Comparison of ENCODE assay signal across 1 cellular context in genomic region chr12:123139926-123140674, GRCh38.
TF ChIP-seq lines count a peak whose summit lies in the region.

No MANE protein-coding gene starts in this region.

TF ChIP-seq in HepG2, 621 proteins besides CTCF, POLR2A, EP300 and RAD21 (continued from another document and continues in another):
- TF ChIP-seq FOSL2 (CRISPR knock-in tag; IDR thresholded peaks at IDR 0.05) (0 out of 2 replicates have a peak, but pooled peaks have one; percentile 8), ZBTB3 (CRISPR knock-in tag; IDR thresholded peaks at IDR 0.05; ENCODE audit: borderline replicate concordance, low read depth) (peak; percentile 21; the same call in 1 of the 2 replicates), ZMYM4 (CRISPR knock-in tag; IDR thresholded peaks at IDR 0.05) (0 out of 2 replicates have a peak, but pooled peaks have one; percentile 16), HOXA3 (CRISPR knock-in tag; IDR thresholded peaks at IDR 0.05) (0 out of 2 replicates have a peak, but pooled peaks have one; percentile 13), SYNCRIP (IDR thresholded peaks at IDR 0.05; ENCODE audit: insufficient read depth, low read depth, low read length) (no peak), RBFOX2 (IDR thresholded peaks at IDR 0.05; ENCODE audit: low read depth, low read length) (0 out of 2 replicates have a peak, but pooled peaks have one; percentile 24), TGIF2 (CRISPR knock-in tag; IDR thresholded peaks at IDR 0.05) (no peak), HNF1B (CRISPR knock-in tag; IDR thresholded peaks at IDR 0.05) (0 out of 2 replicates have a peak, but pooled peaks have one; percentile 21), NRL (CRISPR knock-in tag; IDR thresholded peaks at IDR 0.05; ENCODE audit: borderline replicate concordance) (no peak), TFAP4 (IDR thresholded peaks at IDR 0.05; ENCODE audit: borderline replicate concordance, low read depth) (peak; percentile 32; the same call in 1 of the 2 replicates), FOXO4 (CRISPR knock-in tag; conservative IDR thresholded peaks at IDR 0.05) (0 out of 2 replicates have a peak, but pooled peaks have one; percentile 57), RCOR2 (CRISPR knock-in tag; IDR thresholded peaks at IDR 0.05) (peak; percentile 11; the same call in 1 of the 2 replicates), CEBPB (IDR thresholded peaks at IDR 0.05; ENCODE audit: borderline replicate concordance, low read depth, low read length) (no peak), SP4 (CRISPR knock-in tag; IDR thresholded peaks at IDR 0.05) (peak; percentile 37; the same call in 1 of the 2 replicates), SALL1 (CRISPR knock-in tag; IDR thresholded peaks at IDR 0.05) (peak; percentile 12; the same call in 1 of the 2 replicates), NCOA2 (CRISPR knock-in tag; IDR thresholded peaks at IDR 0.05) (0 out of 2 replicates have a peak, but pooled peaks have one; percentile 2), ZFP91 (CRISPR knock-in tag; IDR thresholded peaks at IDR 0.05; ENCODE audit: borderline replicate concordance) (0 out of 2 replicates have a peak, but pooled peaks have one; percentile 7), SALL2 (CRISPR knock-in tag; IDR thresholded peaks at IDR 0.05) (peak; percentile 61; the same call in 1 of the 2 replicates), KLF9 (CRISPR knock-in tag; IDR thresholded peaks at IDR 0.05; ENCODE audit: low read depth) (0 out of 2 replicates have a peak, but pooled peaks have one; percentile 20), GMEB1 (CRISPR knock-in tag; IDR thresholded peaks at IDR 0.05; ENCODE audit: borderline replicate concordance) (peak; percentile 34; the same call in 1 of the 2 replicates), ZNF629 (CRISPR knock-in tag; conservative IDR thresholded peaks at IDR 0.05) (no peak), MXD3 (CRISPR knock-in tag; IDR thresholded peaks at IDR 0.05) (no peak), POLR2G (IDR thresholded peaks at IDR 0.05; ENCODE audit: low read depth, low read length) (peak; percentile 24; the same call in 1 of the 2 replicates), XRCC5 (optimal IDR thresholded peaks at IDR 0.05; ENCODE audit: low read length) (peak; percentile 17), HMGXB4 (CRISPR knock-in tag; IDR thresholded peaks at IDR 0.05; ENCODE audit: borderline replicate concordance in 1 of 2, low read depth in 1 of 2) (0 out of 4 replicates have a peak, but pooled peaks of 1 of the 2 experiments have one; percentile 14), DMTF1 (CRISPR knock-in tag; IDR thresholded peaks at IDR 0.05) (peak; percentile 80; the same call in 1 of the 2 replicates), ARID4A (CRISPR knock-in tag; IDR thresholded peaks at IDR 0.05; ENCODE audit: borderline replicate concordance) (0 out of 2 replicates have a peak, but pooled peaks have one; percentile 22), RXRB (CRISPR knock-in tag; IDR thresholded peaks at IDR 0.05; ENCODE audit: borderline replicate concordance) (peak; percentile 31; the same call in 1 of the 2 replicates), ZNF263 (CRISPR knock-in tag; IDR thresholded peaks at IDR 0.05) (0 out of 2 replicates have a peak, but pooled peaks have one; percentile 19), BRD4 (CRISPR knock-in tag; IDR thresholded peaks at IDR 0.05) (0 out of 2 replicates have a peak, but pooled peaks have one; percentile 66), NCOA1 (CRISPR knock-in tag; IDR thresholded peaks at IDR 0.05) (0 out of 2 replicates have a peak, but pooled peaks have one; percentile 72), ZFX (CRISPR knock-in tag; IDR thresholded peaks at IDR 0.05; ENCODE audit: low read depth) (0 out of 2 replicates have a peak, but pooled peaks have one; percentile 7), RARA (CRISPR knock-in tag; IDR thresholded peaks at IDR 0.05) (peak; percentile 26; the same call in 1 of the 2 replicates), ZNF317 (CRISPR knock-in tag; IDR thresholded peaks at IDR 0.05) (0 out of 2 replicates have a peak, but pooled peaks have one; percentile 22), ZBTB20 (CRISPR knock-in tag; IDR thresholded peaks at IDR 0.05; ENCODE audit: borderline replicate concordance, low read depth) (no peak), CREB3 (CRISPR knock-in tag; IDR thresholded peaks at IDR 0.05) (no peak), ATF7 (IDR thresholded peaks at IDR 0.05) (no peak), ATF7 (CRISPR knock-in tag; IDR thresholded peaks at IDR 0.05) (peak; percentile 5; the same call in 1 of the 2 replicates), FOXA3 (CRISPR knock-in tag; IDR thresholded peaks at IDR 0.05) (0 out of 2 replicates have a peak, but pooled peaks have one; percentile 1), KDM5B (CRISPR knock-in tag; IDR thresholded peaks at IDR 0.05; ENCODE audit: borderline replicate concordance) (peak; percentile 59; the same call in 1 of the 2 replicates), ZNF768 (CRISPR knock-in tag; IDR thresholded peaks at IDR 0.05) (peak; percentile 84), RELA (CRISPR knock-in tag; IDR thresholded peaks at IDR 0.05) (no peak), ETV5 (CRISPR knock-in tag; IDR thresholded peaks at IDR 0.05; ENCODE audit: borderline replicate concordance) (peak; percentile 52), U2AF1 (optimal IDR thresholded peaks at IDR 0.05; ENCODE audit: low read depth, low read length) (no peak), KDM6A (CRISPR knock-in tag; IDR thresholded peaks at IDR 0.05; ENCODE audit: low read depth) (0 out of 2 replicates have a peak, but pooled peaks have one; percentile 4), ZNF788 (CRISPR knock-in tag; IDR thresholded peaks at IDR 0.05; ENCODE audit: borderline replicate concordance) (no peak)
